ENCODE assay signal across 16 cellular contexts in the genomic region with DNA sequence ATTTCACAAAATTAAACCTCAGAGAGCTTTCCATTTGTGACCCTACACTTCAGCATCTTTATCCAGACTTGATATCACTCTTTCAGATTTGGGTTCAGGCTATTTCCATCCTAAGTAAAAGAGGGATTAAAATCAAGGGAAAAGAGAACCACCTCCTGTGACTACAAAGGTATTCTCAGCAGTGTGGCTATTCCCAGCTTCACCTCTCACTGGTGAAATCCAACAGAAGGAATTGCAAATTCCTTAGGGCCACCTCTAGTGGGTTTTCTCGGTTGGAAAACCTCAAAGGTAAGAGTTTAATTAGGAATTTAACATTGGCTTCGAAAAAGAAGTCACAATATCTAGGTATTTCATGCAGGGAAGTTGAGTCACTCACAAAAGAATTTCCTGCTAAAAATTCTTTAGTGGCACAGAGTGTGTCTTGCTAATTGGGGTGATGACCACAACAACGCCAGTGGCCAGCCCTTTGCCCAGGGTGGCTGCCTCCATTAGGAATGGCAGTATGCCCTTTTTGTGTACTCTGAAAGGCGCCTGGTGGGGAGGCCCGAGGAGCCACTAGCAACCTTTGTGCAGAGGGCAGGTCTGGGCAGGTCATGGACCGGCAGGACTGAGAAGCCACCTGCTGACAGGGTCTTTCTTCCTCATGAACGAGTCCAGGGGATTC. TPM values are rescaled to one million over a fixed set of nuclear protein-coding genes. Genes with fewer than 3 reads are reported as not detected.
DNase-seq lines count a peak whose midpoint lies in the region; ATAC-seq and TF ChIP-seq lines count a peak whose summit lies in the region.
"Had no signal": no experiment of that assay in that cellular context is flagged by ENCODE, and none has a peak within 500 bp of the region (broad histone marks: within the 10 kb centered on the region; RNA-seq: fewer than 3 reads in every experiment).

No MANE protein-coding gene starts in this region.

- DNase-seq in DMS 273 (lab: John Stamatoyannopoulos, UW; ENCODE audit: unreplicated experiment) (peak; percentile 55), DMS 273 treated with DMSO at 0.1 percent for 48 hours (lab: John Stamatoyannopoulos, UW) (no peak), NCI-H146 (lab: John Stamatoyannopoulos, UW) (peak; percentile 99), epithelial cell of proximal tubule (ENCODE audit: low read depth) (peak; percentile 12), pulmonary artery endothelial cell (ENCODE audit: low read depth, low spot score) (peak; percentile 5), left colon (no peak), left lung (no peak), breast epithelium (ENCODE audit: low spot score in 2 of 2) (no peak)
- DNase-seq: activated CD4-positive, alpha-beta T cell treated with anti-CD3 and anti-CD28 coated beads for 48 hours; activated CD8-positive, alpha-beta memory T cell treated with anti-CD3 and anti-CD28 coated beads, Interleukin-2, amount 10 ng/mL, durations not matched to agents 7 days and 5 days; effector memory CD4-positive, alpha-beta T cell; NCI-H1048; SJCRH30 had no signal

- H3K27me3 ChIP-seq in left lung (no peaks in the 10 kb centered on the region), breast epithelium (no peaks in the 10 kb centered on the region)
- H3K27me3 ChIP-seq: neutrophil, SJCRH30 had no signal

- no peak overlapping the region for H3K4me3 ChIP-seq in epithelial cell of proximal tubule (ENCODE audit: low read depth, low read length)
- no peak overlapping the region for H3K4me3 ChIP-seq in left lung
- H3K4me3 ChIP-seq in breast epithelium: no peak overlapping the region
- H3K4me3 ChIP-seq: SJCRH30 had no signal

- H3K4me1 ChIP-seq in left lung (no peaks in the 10 kb centered on the region), breast epithelium (no peaks in the 10 kb centered on the region)
- H3K4me1 ChIP-seq: SJCRH30 had no signal

- TF ChIP-seq CTCF in epithelial cell of proximal tubule (conservative IDR thresholded peaks at IDR 0.05; ENCODE audit: low read depth, low read length) (no peak), left lung (IDR thresholded peaks at IDR 0.05) (no peak), breast epithelium (IDR thresholded peaks at IDR 0.05) (no peak)

- intact Hi-C loops in left colon (cut with DNase I, micrococcal nuclease) (no loop called here), left lung (cut with DNase I) (no loop called here), breast epithelium (cut with DNase I; ENCODE audit: low total_unique reads) (no loop called here)

- no peak for TF ChIP-seq POLR2A in breast epithelium (IDR thresholded peaks at IDR 0.05)

- ATAC-seq in left colon (no peak), left lung (no peak)
- ATAC-seq: activated CD8-positive, alpha-beta memory T cell treated with anti-CD3 and anti-CD28 coated beads, Interleukin-2, amount 10 ng/mL, durations not matched to agents 7 days and 5 days; activated naive CD4-positive, alpha-beta T cell treated with anti-CD3 and anti-CD28 coated beads, Interleukin-2, amount 50 U/mL, for 72 hours had no signal

- H3K36me3 ChIP-seq in left lung (no peaks in the 10 kb centered on the region), breast epithelium (no peaks in the 10 kb centered on the region)
- H3K36me3 ChIP-seq: neutrophil, SJCRH30 had no signal

- H3K9me3 ChIP-seq in left lung (no peaks in the 10 kb centered on the region), breast epithelium (no peaks in the 10 kb centered on the region)
- H3K9me3 ChIP-seq: neutrophil, SJCRH30 had no signal

- H3K27ac ChIP-seq in left lung: no peak overlapping the region
- H3K27ac ChIP-seq in breast epithelium: no peak overlapping the region
- H3K27ac ChIP-seq: 22Rv1, neutrophil, SJCRH30 had no signal

RNA-seq across cellular contexts. Expression of gene SEM1, which starts 52.2 kb away (rescaled TPM):
- total RNA-seq in epithelial cell of proximal tubule (91.7 and 219 TPM in 2 replicates), pulmonary artery endothelial cell (226 and 231 TPM in 2 replicates), left colon (10 to 100 TPM; 38.7 to 45.8 TPM), left lung (10 to 100 TPM; 34.1 to 39.3 TPM), breast epithelium (10 to 100 TPM; 26.6 to 37.4 (median 28.5) TPM)

Comparison
In these comparisons a context has a peak if more than half of its experiments do, and no peak if none do; other contexts are left out.
1. DNase-seq: peak in DMS 273 (single experiment), NCI-H146 (single experiment), epithelial cell of proximal tubule (single experiment) and pulmonary artery endothelial cell (single experiment); none in DMS 273 treated with DMSO at 0.1 percent for 48 hours (single experiment), left colon (0 of 2), left lung (0 of 2) and breast epithelium (0 of 2).